1 cellular context compared by ENCODE assay signal in the genomic region with DNA sequence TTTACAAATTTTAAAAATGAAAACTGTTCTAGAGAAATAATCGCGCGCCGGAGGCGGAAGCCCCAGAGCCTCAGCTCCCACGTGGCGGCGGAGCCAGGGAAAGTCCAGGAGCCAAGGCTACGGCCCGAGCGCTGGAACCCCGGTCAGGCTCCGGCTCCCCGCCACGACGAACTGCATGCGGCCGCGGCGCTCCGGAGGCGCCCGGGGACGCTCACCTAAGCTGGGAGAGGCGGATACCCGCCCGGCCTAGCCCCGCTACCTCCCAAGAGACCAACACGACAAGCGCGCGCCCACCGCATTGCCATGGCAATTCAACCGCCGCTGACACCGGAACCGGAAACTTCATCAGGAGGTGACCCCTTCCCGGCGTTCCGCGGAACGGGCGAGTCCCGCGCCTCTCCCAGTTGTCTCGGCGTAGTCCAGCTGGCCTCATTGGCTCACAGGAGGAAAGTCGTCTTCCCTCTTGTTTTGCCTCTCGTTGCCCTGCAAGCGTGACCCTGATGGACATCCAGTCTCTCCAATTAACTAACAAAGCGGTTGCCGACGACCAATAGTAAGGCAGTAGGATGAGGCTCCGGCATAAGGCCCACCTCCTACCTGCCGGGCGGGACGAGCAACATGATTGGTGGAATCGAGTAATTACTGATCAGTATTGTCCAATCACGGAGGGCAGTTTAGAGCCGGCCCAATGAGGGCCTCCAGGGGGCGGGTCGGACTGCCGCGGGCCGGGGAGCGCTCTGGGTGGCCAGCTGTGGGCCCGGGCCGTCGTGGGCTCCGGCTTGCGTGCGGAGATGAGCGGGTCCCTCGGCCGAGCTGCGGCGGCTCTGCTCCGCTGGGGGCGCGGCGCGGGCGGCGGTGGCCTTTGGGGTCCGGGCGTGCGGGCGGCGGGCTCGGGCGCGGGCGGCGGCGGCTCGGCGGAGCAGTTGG.
TF ChIP-seq lines count a peak whose summit lies in the region.

A gene (plus strand): TSS at position 752 of the 927 bp plus-strand sequence. CDS start 40 bp downstream, at position 792.

TF ChIP-seq in HepG2, 621 proteins besides CTCF, POLR2A, EP300 and RAD21 (continued from another document and continues in another):
- TF ChIP-seq, protein P1, sequence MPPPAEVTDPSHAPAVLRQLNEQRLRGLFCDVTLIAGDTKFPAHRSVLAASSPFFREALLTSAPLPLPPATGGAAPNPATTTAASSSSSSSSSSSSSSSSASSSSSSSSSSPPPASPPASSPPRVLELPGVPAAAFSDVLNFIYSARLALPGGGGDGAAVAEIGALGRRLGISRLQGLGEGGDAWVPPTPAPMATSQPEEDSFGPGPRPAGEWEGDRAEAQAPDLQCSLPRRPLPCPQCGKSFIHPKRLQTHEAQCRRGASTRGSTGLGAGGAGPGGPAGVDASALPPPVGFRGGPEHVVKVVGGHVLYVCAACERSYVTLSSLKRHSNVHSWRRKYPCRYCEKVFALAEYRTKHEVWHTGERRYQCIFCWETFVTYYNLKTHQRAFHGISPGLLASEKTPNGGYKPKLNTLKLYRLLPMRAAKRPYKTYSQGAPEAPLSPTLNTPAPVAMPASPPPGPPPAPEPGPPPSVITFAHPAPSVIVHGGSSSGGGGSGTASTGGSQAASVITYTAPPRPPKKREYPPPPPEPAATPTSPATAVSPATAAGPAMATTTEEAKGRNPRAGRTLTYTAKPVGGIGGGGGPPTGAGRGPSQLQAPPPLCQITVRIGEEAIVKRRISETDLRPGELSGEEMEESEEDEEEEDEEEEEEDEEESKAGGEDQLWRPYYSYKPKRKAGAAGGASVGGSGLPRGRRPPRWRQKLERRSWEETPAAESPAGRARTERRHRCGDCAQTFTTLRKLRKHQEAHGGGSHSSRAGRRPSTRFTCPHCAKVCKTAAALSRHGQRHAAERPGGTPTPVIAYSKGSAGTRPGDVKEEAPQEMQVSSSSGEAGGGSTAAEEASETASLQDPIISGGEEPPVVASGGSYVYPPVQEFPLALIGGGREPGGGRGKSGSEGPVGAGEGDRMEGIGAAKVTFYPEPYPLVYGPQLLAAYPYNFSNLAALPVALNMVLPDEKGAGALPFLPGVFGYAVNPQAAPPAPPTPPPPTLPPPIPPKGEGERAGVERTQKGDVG (CRISPR knock-in tag; IDR thresholded peaks at IDR 0.05; ENCODE audit: borderline replicate concordance), result peak; percentile 2; the same call in 1 of the 2 replicates
- TF ChIP-seq RXRA (CRISPR knock-in tag; IDR thresholded peaks at IDR 0.05), result peak; percentile 59
- TF ChIP-seq, protein P2, sequence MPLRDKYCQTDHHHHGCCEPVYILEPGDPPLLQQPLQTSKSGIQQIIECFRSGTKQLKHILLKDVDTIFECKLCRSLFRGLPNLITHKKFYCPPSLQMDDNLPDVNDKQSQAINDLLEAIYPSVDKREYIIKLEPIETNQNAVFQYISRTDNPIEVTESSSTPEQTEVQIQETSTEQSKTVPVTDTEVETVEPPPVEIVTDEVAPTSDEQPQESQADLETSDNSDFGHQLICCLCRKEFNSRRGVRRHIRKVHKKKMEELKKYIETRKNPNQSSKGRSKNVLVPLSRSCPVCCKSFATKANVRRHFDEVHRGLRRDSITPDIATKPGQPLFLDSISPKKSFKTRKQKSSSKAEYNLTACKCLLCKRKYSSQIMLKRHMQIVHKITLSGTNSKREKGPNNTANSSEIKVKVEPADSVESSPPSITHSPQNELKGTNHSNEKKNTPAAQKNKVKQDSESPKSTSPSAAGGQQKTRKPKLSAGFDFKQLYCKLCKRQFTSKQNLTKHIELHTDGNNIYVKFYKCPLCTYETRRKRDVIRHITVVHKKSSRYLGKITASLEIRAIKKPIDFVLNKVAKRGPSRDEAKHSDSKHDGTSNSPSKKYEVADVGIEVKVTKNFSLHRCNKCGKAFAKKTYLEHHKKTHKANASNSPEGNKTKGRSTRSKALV (CRISPR knock-in tag; IDR thresholded peaks at IDR 0.05), result 0 out of 2 replicates have a peak, but pooled peaks have one; percentile 49
- TF ChIP-seq NFRKB (IDR thresholded peaks at IDR 0.05), result no peak
- TF ChIP-seq NFIC (IDR thresholded peaks at IDR 0.05; ENCODE audit: low read length), result no peak
- TF ChIP-seq NR2C2 (CRISPR knock-in tag; IDR thresholded peaks at IDR 0.05; ENCODE audit: borderline replicate concordance), result peak; percentile 100
- TF ChIP-seq MIXL1 (CRISPR knock-in tag; IDR thresholded peaks at IDR 0.05), result peak; percentile 17; the same call in 1 of the 2 replicates
- TF ChIP-seq MYC (CRISPR knock-in tag; IDR thresholded peaks at IDR 0.05; ENCODE audit: borderline replicate concordance), result peak; percentile 94
- no peak for TF ChIP-seq ZNF382 (CRISPR knock-in tag; IDR thresholded peaks at IDR 0.05; ENCODE audit: borderline replicate concordance)
- TF ChIP-seq, protein P3, sequence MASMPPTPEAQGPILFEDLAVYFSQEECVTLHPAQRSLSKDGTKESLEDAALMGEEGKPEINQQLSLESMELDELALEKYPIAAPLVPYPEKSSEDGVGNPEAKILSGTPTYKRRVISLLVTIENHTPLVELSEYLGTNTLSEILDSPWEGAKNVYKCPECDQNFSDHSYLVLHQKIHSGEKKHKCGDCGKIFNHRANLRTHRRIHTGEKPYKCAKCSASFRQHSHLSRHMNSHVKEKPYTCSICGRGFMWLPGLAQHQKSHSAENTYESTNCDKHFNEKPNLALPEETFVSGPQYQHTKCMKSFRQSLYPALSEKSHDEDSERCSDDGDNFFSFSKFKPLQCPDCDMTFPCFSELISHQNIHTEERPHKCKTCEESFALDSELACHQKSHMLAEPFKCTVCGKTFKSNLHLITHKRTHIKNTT (CRISPR knock-in tag; IDR thresholded peaks at IDR 0.05), result no peak
- TF ChIP-seq SRF (IDR thresholded peaks at IDR 0.05; ENCODE audit: low read depth, low read length), result no peak
- peak; percentile 9; the same call in 1 of the 2 replicates for TF ChIP-seq ZSCAN21 (CRISPR knock-in tag; IDR thresholded peaks at IDR 0.05; ENCODE audit: borderline replicate concordance)
- no peak for TF ChIP-seq SAFB2 (CRISPR knock-in tag; IDR thresholded peaks at IDR 0.05; ENCODE audit: borderline replicate concordance, low read depth)
- TF ChIP-seq PITX1 (CRISPR knock-in tag; IDR thresholded peaks at IDR 0.05), result peak; percentile 47; the same call in 1 of the 2 replicates
- TF ChIP-seq FOSL2 (CRISPR knock-in tag; IDR thresholded peaks at IDR 0.05), result 0 out of 2 replicates have a peak, but pooled peaks have one; percentile 30
- TF ChIP-seq, protein P4, sequence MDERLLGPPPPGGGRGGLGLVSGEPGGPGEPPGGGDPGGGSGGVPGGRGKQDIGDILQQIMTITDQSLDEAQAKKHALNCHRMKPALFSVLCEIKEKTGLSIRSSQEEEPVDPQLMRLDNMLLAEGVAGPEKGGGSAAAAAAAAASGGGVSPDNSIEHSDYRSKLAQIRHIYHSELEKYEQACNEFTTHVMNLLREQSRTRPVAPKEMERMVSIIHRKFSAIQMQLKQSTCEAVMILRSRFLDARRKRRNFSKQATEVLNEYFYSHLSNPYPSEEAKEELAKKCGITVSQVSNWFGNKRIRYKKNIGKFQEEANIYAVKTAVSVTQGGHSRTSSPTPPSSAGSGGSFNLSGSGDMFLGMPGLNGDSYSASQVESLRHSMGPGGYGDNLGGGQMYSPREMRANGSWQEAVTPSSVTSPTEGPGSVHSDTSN (CRISPR knock-in tag; IDR thresholded peaks at IDR 0.05), result peak; percentile 99
- TF ChIP-seq TOPORS (CRISPR knock-in tag; IDR thresholded peaks at IDR 0.05), result peak; percentile 63; the same call in 1 of the 2 replicates
- TF ChIP-seq HNRNPLL (IDR thresholded peaks at IDR 0.05; ENCODE audit: low read depth, low read length, poor library complexity, severe bottlenecking), result peak; percentile 73
- peak; percentile 43; the same call in 1 of the 2 replicates for TF ChIP-seq ZNF331 (CRISPR knock-in tag; IDR thresholded peaks at IDR 0.05)
- TF ChIP-seq, protein P5, sequence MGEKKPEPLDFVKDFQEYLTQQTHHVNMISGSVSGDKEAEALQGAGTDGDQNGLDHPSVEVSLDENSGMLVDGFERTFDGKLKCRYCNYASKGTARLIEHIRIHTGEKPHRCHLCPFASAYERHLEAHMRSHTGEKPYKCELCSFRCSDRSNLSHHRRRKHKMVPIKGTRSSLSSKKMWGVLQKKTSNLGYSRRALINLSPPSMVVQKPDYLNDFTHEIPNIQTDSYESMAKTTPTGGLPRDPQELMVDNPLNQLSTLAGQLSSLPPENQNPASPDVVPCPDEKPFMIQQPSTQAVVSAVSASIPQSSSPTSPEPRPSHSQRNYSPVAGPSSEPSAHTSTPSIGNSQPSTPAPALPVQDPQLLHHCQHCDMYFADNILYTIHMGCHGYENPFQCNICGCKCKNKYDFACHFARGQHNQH (CRISPR knock-in tag; IDR thresholded peaks at IDR 0.05), result peak; percentile 76; the same call in 1 of the 2 replicates
- TF ChIP-seq NR2F6 (IDR thresholded peaks at IDR 0.05), result no peak
- peak; percentile 30; the same call in 1 of the 2 replicates for TF ChIP-seq NR2F6 (CRISPR knock-in tag; IDR thresholded peaks at IDR 0.05)
- TF ChIP-seq, protein P6, sequence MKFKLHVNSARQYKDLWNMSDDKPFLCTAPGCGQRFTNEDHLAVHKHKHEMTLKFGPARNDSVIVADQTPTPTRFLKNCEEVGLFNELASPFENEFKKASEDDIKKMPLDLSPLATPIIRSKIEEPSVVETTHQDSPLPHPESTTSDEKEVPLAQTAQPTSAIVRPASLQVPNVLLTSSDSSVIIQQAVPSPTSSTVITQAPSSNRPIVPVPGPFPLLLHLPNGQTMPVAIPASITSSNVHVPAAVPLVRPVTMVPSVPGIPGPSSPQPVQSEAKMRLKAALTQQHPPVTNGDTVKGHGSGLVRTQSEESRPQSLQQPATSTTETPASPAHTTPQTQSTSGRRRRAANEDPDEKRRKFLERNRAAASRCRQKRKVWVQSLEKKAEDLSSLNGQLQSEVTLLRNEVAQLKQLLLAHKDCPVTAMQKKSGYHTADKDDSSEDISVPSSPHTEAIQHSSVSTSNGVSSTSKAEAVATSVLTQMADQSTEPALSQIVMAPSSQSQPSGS (CRISPR knock-in tag; IDR thresholded peaks at IDR 0.05), result peak; percentile 77
- TF ChIP-seq, protein P7, sequence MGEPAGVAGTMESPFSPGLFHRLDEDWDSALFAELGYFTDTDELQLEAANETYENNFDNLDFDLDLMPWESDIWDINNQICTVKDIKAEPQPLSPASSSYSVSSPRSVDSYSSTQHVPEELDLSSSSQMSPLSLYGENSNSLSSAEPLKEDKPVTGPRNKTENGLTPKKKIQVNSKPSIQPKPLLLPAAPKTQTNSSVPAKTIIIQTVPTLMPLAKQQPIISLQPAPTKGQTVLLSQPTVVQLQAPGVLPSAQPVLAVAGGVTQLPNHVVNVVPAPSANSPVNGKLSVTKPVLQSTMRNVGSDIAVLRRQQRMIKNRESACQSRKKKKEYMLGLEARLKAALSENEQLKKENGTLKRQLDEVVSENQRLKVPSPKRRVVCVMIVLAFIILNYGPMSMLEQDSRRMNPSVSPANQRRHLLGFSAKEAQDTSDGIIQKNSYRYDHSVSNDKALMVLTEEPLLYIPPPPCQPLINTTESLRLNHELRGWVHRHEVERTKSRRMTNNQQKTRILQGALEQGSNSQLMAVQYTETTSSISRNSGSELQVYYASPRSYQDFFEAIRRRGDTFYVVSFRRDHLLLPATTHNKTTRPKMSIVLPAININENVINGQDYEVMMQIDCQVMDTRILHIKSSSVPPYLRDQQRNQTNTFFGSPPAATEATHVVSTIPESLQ (CRISPR knock-in tag; conservative IDR thresholded peaks at IDR 0.05), result no peak
- TF ChIP-seq GABPA (IDR thresholded peaks at IDR 0.05; ENCODE audit: low read depth, low read length), result peak; percentile 99
- TF ChIP-seq GABPA (CRISPR knock-in tag; IDR thresholded peaks at IDR 0.05; ENCODE audit: low read depth), result peak; percentile 99
- no peak for TF ChIP-seq MTA1 (CRISPR knock-in tag; IDR thresholded peaks at IDR 0.05; ENCODE audit: borderline replicate concordance)
- TF ChIP-seq CHCHD3 (CRISPR knock-in tag; IDR thresholded peaks at IDR 0.05), result 0 out of 2 replicates have a peak, but pooled peaks have one; percentile 31
- peak; percentile 37; the same call in 1 of the 2 replicates for TF ChIP-seq ZNF768 (CRISPR knock-in tag; IDR thresholded peaks at IDR 0.05)
- peak; percentile 62; the same call in 1 of the 2 replicates for TF ChIP-seq ZSCAN9 (CRISPR knock-in tag; IDR thresholded peaks at IDR 0.05; ENCODE audit: borderline replicate concordance)
- peak; percentile 47; the same call in 1 of the 2 replicates for TF ChIP-seq BHLHE40 (IDR thresholded peaks at IDR 0.05; ENCODE audit: low read length)
- TF ChIP-seq FOSL1 (CRISPR knock-in tag; IDR thresholded peaks at IDR 0.05; ENCODE audit: borderline replicate concordance), result no peak
- TF ChIP-seq, protein P8, sequence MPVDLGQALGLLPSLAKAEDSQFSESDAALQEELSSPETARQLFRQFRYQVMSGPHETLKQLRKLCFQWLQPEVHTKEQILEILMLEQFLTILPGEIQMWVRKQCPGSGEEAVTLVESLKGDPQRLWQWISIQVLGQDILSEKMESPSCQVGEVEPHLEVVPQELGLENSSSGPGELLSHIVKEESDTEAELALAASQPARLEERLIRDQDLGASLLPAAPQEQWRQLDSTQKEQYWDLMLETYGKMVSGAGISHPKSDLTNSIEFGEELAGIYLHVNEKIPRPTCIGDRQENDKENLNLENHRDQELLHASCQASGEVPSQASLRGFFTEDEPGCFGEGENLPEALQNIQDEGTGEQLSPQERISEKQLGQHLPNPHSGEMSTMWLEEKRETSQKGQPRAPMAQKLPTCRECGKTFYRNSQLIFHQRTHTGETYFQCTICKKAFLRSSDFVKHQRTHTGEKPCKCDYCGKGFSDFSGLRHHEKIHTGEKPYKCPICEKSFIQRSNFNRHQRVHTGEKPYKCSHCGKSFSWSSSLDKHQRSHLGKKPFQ (CRISPR knock-in tag; IDR thresholded peaks at IDR 0.05; ENCODE audit: insufficient replicate concordance), result peak; percentile 41
- no peak for TF ChIP-seq ZNF816 (CRISPR knock-in tag; IDR thresholded peaks at IDR 0.05; ENCODE audit: borderline replicate concordance)
